8 cellular contexts compared by ENCODE assay signal in genomic region chr7:116671681-116672595, GRCh38. TPM values are rescaled to one million over a fixed set of nuclear protein-coding genes. Genes with fewer than 3 reads are reported as not detected.
DNase-seq lines count a peak whose midpoint lies in the region; ATAC-seq and TF ChIP-seq lines count a peak whose summit lies in the region.

MET (plus strand) TSS chr7:116672196; CDS start chr7:116699085, 26,889 bp downstream.

- H3K9me3 Mint-ChIP-seq in endothelial cell (ENCODE audit: unreplicated experiment) (no peaks in the 10 kb centered on the region), memory B cell (no peaks in the 10 kb centered on the region)

- peak within 1 kb of the TSS; percentile 95 for H3K4me3 Mint-ChIP-seq in endothelial cell (ENCODE audit: unreplicated experiment)
- H3K4me3 Mint-ChIP-seq in memory B cell, result peak within 1 kb of the TSS; percentile 89

- peak; percentile 65 for DNase-seq in activated effector memory CD4-positive, alpha-beta T cell treated with anti-CD3 and anti-CD28 coated beads, Interleukin-2, amount 50 U/mL, for 16 hours
- no peak for DNase-seq in activated effector memory CD4-positive, alpha-beta T cell treated with Interleukin-2 at 50 U/mL for 16 hours
- DNase-seq in NCI-H128 (lab: John Stamatoyannopoulos, UW; ENCODE audit: unreplicated experiment), result peak; percentile 35
- peak; percentile 68 for DNase-seq in endothelial cell (ENCODE audit: low spot score)
- DNase-seq in memory B cell (ENCODE audit: low spot score in 2 of 2), result peak; percentile 39 to 43
- DNase-seq in stimulated activated CD8-positive, alpha-beta memory T cell treated with anti-CD3 and anti-CD28 coated beads, Interleukin-7, amount 100 ng/mL, for 24 hours (ENCODE audit: low read depth), result peak; percentile 3

- no peak for TF ChIP-seq CTCF in endothelial cell (IDR thresholded peaks at IDR 0.05; ENCODE audit: unreplicated experiment)

- H3K36me3 Mint-ChIP-seq in endothelial cell (ENCODE audit: low read depth, unreplicated experiment) (no peaks in the 10 kb centered on the region), memory B cell (no peaks in the 10 kb centered on the region)

- H3K27ac Mint-ChIP-seq in endothelial cell (ENCODE audit: unreplicated experiment), result peak within 1 kb of the TSS; percentile 45
- H3K27ac Mint-ChIP-seq in memory B cell, result no peak within 1 kb of the TSS

- H3K4me1 Mint-ChIP-seq in endothelial cell (ENCODE audit: unreplicated experiment) (peaks cover 33% of the 10 kb centered on the region), memory B cell (peaks cover 16% of the 10 kb centered on the region)

- H3K27me3 Mint-ChIP-seq in endothelial cell (ENCODE audit: unreplicated experiment) (peaks cover 5% of the 10 kb centered on the region), memory B cell (peaks cover 27% of the 10 kb centered on the region)

- ATAC-seq in HG02759 (IDR thresholded peaks at IDR 0.05; ENCODE audit: unreplicated experiment), result peak; percentile 96
- ATAC-seq in activated CD4-positive, CD25-positive, alpha-beta regulatory T cell treated with anti-CD3 and anti-CD28 coated beads, Interleukin-2, amount 50 U/mL, for 24 hours, result peak; percentile 55 to 69
- peak; percentile 88 for ATAC-seq in memory B cell (ENCODE audit: low read depth)

RNA-seq across cellular contexts. Expression of gene MET, which starts in this region (rescaled TPM):
- 35.1 TPM for total RNA-seq in endothelial cell (ENCODE audit: unreplicated experiment)
